ENCODE assay signal across 1 cellular context in genomic region chr17:37283414-37283961, GRCh38.
TF ChIP-seq lines count a peak whose summit lies in the region.

No MANE protein-coding gene starts in this region.

TF ChIP-seq in GM23338, 12 proteins besides CTCF, POLR2A, EP300 and RAD21 (continued from another document):
- no peak for TF ChIP-seq ZNF462 (CRISPR knock-in tag; IDR thresholded peaks at IDR 0.05)
- TF ChIP-seq ZNF331 (CRISPR knock-in tag; IDR thresholded peaks at IDR 0.05; ENCODE audit: low read depth): no peak
- TF ChIP-seq POLR2AphosphoS5 (IDR thresholded peaks at IDR 0.05; ENCODE audit: low read depth): no peak
